In the genomic region with DNA sequence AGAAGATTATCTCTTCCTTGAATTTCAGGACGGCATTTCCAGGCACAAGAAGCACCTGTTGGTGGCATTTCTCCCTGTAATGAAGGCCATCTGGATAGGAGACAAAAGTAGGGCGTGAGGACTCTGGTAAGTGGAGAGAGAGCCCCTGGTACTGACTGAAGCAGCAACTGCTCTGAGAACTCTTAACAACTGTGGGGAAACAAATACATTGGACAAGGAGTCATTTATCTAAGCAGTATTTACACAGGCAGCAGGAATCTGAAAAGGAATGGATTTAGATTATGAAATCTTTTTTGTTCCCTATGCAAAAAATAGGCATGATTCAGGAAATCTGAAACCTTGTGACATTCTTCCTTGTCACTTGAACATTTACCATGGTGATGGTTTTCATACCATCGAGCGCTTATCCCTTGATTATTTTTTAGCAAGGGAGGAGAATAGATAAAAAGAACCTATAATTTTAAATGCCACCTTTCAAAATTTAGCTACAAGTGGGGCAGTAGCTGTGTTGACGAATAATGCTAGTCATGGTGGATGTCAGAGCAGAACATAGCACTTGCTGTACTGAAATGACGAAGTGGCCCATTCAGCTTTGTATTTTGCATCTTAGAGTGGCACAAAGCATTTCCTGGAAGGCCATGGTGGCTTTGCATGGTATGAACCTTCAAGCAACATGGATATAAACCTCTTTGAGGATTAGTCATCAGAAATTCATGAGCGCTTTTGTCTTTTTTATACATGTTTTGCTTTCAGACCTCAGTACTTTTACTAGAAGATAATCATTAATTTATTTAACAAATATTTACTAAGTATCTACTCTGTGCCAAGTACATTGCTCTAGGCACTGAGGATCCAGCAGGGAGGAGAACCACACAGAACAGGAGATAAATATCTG, we compare ENCODE assay signal across 15 cellular contexts.
DNase-seq lines count a peak whose midpoint lies in the region; ATAC-seq and TF ChIP-seq lines count a peak whose summit lies in the region.
"Had no signal": no experiment of that assay in that cellular context is flagged by ENCODE, and none has a peak within 500 bp of the region (broad histone marks: within the 10 kb centered on the region; RNA-seq: fewer than 3 reads in every experiment).

No MANE protein-coding gene starts in this region.

- H4K91ac ChIP-seq in neuronal stem cell (ENCODE audit: low read depth, low read length, poor library complexity) = no peak overlapping the region

- no peak overlapping the region for H2BK15ac ChIP-seq in neuronal stem cell (ENCODE audit: low read length)

- no peaks in the 10 kb centered on the region for H3K9me3 Mint-ChIP-seq in chondrocyte (ENCODE audit: low read depth)
- H3K9me3 Mint-ChIP-seq: naive B cell had no signal

- H4K8ac ChIP-seq in neuronal stem cell (ENCODE audit: low read depth, low read length) = no peak overlapping the region

- no peaks in the 10 kb centered on the region for H3K36me3 Mint-ChIP-seq in chondrocyte (ENCODE audit: low read depth)
- H3K36me3 Mint-ChIP-seq: naive B cell had no signal

- H2AFZ ChIP-seq in neuronal stem cell (ENCODE audit: low read length) = peak overlapping the region; percentile 71

- no peak overlapping the region for H3K27ac ChIP-seq in neuronal stem cell (replicated peaks; ENCODE audit: low read length)
- H3K27ac ChIP-seq: thyroid gland had no signal

- no peak overlapping the region for H3K4me2 ChIP-seq in neuronal stem cell (ENCODE audit: insufficient read depth, low read length, poor library complexity, severe bottlenecking)
- H3K4me2 ChIP-seq: SK-N-SH had no signal

- no peak overlapping the region for H3K4me3 ChIP-seq in neuronal stem cell (ENCODE audit: low read length in 2 of 2)
- H3K4me3 ChIP-seq: thyroid gland had no signal

- H3K4me3 Mint-ChIP-seq in chondrocyte (ENCODE audit: unreplicated experiment) = no peak overlapping the region

- no peak for TF ChIP-seq CTCF in chondrocyte (IDR thresholded peaks at IDR 0.05)

- peaks cover 2 to 21% of the 10 kb centered on the region in 2 donors for H3K4me1 ChIP-seq in neuronal stem cell (ENCODE audit: control insufficient read depth in 2 of 2, insufficient read depth in 1 of 2, low read depth in 1 of 2, low read length in 2 of 2)

- H3K27me3 Mint-ChIP-seq in chondrocyte (ENCODE audit: low read depth) = no peaks in the 10 kb centered on the region
- H3K27me3 Mint-ChIP-seq: naive B cell had no signal

- H3K4ac ChIP-seq in neuronal stem cell (ENCODE audit: low read length) = no peak overlapping the region

- H3K18ac ChIP-seq in neuronal stem cell (ENCODE audit: low read length) = no peak overlapping the region

- H3K27me3 ChIP-seq in neuronal stem cell (ENCODE audit: control insufficient read depth in 3 of 3, insufficient read depth in 3 of 3, low read depth in 1 of 3, low read length in 3 of 3) = no peaks in the 10 kb centered on the region
- H3K27me3 ChIP-seq: thyroid gland had no signal

- H2BK5ac ChIP-seq in neuronal stem cell (ENCODE audit: low read length) = no peak overlapping the region

- H2BK120ac ChIP-seq in neuronal stem cell (ENCODE audit: low read depth, low read length) = no peak overlapping the region

- no peaks in the 10 kb centered on the region for H3K79me1 ChIP-seq in neuronal stem cell (ENCODE audit: low read depth, low read length)

- H3K23ac ChIP-seq in neuronal stem cell (ENCODE audit: low read depth, low read length, poor library complexity) = no peak overlapping the region

- no peak overlapping the region for H3K9ac ChIP-seq in neuronal stem cell (ENCODE audit: low read depth, low read length, poor library complexity)
- H3K9ac ChIP-seq: SK-N-SH had no signal

- H3K9me3 ChIP-seq in neuronal stem cell (replicated peaks in 1 of 2; ENCODE audit: control insufficient read depth in 2 of 2, insufficient read depth in 1 of 2, low read depth in 1 of 2, low read length in 2 of 2) = no peaks in the 10 kb centered on the region
- H3K9me3 ChIP-seq: SK-N-SH, thyroid gland had no signal

- no CpG with 5 or more reads among the region's 7 CpGs for WGBS in neuronal stem cell (ENCODE audit: extremely low coverage in 2 of 2, insufficient read length in 2 of 2, insufficient replicate concordance in 1 of 2), 2 donors

- H2BK12ac ChIP-seq in neuronal stem cell (ENCODE audit: low read length) = no peak overlapping the region

- H3K4me1 Mint-ChIP-seq in chondrocyte (ENCODE audit: low read depth) = peaks cover 24% of the 10 kb centered on the region

- peak overlapping the region; percentile 55 for H3K27ac Mint-ChIP-seq in chondrocyte (ENCODE audit: unreplicated experiment)
- H3K27ac Mint-ChIP-seq: naive B cell had no signal

- DNase-seq in NCI-H2029 (lab: John Stamatoyannopoulos, UW) = peak; percentile 36
- no peak for DNase-seq in chondrocyte (ENCODE audit: low spot score)
- no peak for DNase-seq in neuronal stem cell (ENCODE audit: low spot score)
- DNase-seq in stimulated activated CD4-positive, alpha-beta T cell treated with anti-CD3 and anti-CD28 coated beads, Interleukin-2, amount 100 ng/mL, for 24 hours = no peak
- DNase-seq: activated CD4-positive, CD25-positive, alpha-beta regulatory T cell; aorta; effector CD4-positive, alpha-beta T cell; kidney; naive B cell; NCI-H526 treated with DMSO at 0.1 percent for 48 hours; SK-N-SH; thyroid gland had no signal

- peak; percentile 22 for ATAC-seq in GM19023 (IDR thresholded peaks at IDR 0.05; ENCODE audit: unreplicated experiment)
- ATAC-seq in HG03280 (IDR thresholded peaks at IDR 0.05; ENCODE audit: unreplicated experiment) = no peak
- no peak for ATAC-seq in HG02870 (IDR thresholded peaks at IDR 0.05; ENCODE audit: unreplicated experiment)

- H2AK5ac ChIP-seq in neuronal stem cell (ENCODE audit: low read depth, low read length) = no peak overlapping the region

- no peaks in the 10 kb centered on the region for H3K36me3 ChIP-seq in neuronal stem cell (replicated peaks in 1 of 2; ENCODE audit: control insufficient read depth in 2 of 2, insufficient read depth in 2 of 2, low read length in 2 of 2)
- H3K36me3 ChIP-seq: thyroid gland had no signal

- no peak overlapping the region for H3K14ac ChIP-seq in neuronal stem cell (ENCODE audit: low read length)
